In the genomic region with DNA sequence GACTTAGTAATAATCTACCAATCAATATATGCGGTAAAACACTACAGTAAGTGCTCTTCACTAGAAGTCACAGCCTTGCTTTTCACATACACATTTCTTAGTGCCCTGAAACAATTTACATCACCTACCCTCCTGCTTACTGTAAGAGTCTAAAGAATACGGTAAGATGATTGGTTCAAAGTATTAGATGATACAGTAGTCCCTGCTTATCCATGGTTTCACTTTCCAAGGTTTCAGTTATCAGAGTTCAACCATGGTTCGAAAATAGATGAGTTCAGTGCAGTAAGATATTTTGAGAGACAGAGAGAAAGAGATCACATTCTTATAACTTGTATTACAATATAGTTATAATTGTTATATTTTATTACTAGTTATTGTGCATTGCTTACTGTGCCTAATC, we compare ENCODE assay signal across 26 cellular contexts.
"Had no signal": no experiment of that assay in that cellular context is flagged by ENCODE, and none has a peak within 500 bp of the region (broad histone marks: within the 10 kb centered on the region; RNA-seq: fewer than 3 reads in every experiment).

No MANE protein-coding gene starts in this region.

- H3K27ac ChIP-seq: heart left ventricle, left ventricle myocardium inferior, ovary, prostate gland, skin epidermis, spleen, suprapubic skin, thoracic aorta, tibial artery, upper lobe of right lung had no signal

- FAIRE-seq: kidney, urothelium cell line had no signal

- H3K4me1 ChIP-seq: heart left ventricle, left ventricle myocardium inferior, prostate gland, spleen, suprapubic skin, tibial artery, upper lobe of right lung had no signal

- ATAC-seq: heart left ventricle; naive thymus-derived CD4-positive, alpha-beta T cell; natural killer cell treated with Interleukin-12 subunit alpha and Interleukin-12 subunit beta and Interleukin-15 and Interleukin-18, amount 100 ng/mL, for 72 hours; sciatic nerve; stimulated activated effector memory CD8-positive, alpha-beta T cell treated with anti-CD3 and anti-CD28 coated beads, Interleukin-12 subunit alpha, Interleukin-12 subunit beta, amount 100 ng/mL, for 72 hours; upper lobe of right lung had no signal

- H3K4me3 ChIP-seq: heart left ventricle, left ventricle myocardium inferior, lung, mucosa of descending colon, ovary, prostate gland, skin epidermis, spleen, suprapubic skin, thoracic aorta, tibial artery, upper lobe of right lung had no signal

- H3K27me3 ChIP-seq: heart left ventricle, ovary, spleen, suprapubic skin, tibial artery, upper lobe of right lung had no signal

- H3K36me3 ChIP-seq: ovary had no signal

- DNase-seq: heart left ventricle; hypothalamus; immature natural killer cell; kidney; left colon; left ventricle myocardium inferior; mesendoderm; mucosa of descending colon; naive thymus-derived CD4-positive, alpha-beta T cell; ovary; posterior cingulate gyrus; spleen; stimulated activated CD4-positive, alpha-beta T cell treated with anti-CD3 and anti-CD28 coated beads, Interleukin-4, amount 100 ng/mL, for 24 hours; stimulated activated naive CD4-positive, alpha-beta T cell; tibial artery; trophoblast cell; upper lobe of right lung had no signal

- H3K9me3 ChIP-seq: heart left ventricle, left ventricle myocardium inferior, mucosa of descending colon, ovary, prostate gland, spleen, suprapubic skin, thoracic aorta, tibial artery, upper lobe of right lung had no signal
